8 cellular contexts compared by ENCODE assay signal in genomic region chr3:39107056-39107873, GRCh38. TPM values are rescaled to one million over a fixed set of nuclear protein-coding genes. Genes with fewer than 3 reads are reported as not detected.
DNase-seq lines count a peak whose midpoint lies in the region; ATAC-seq and TF ChIP-seq lines count a peak whose summit lies in the region.

Gene GORASP1, minus strand, starts transcription at chr3:39107627. Its CDS starts 86 bp downstream, at chr3:39107541.
A gene with protein sequence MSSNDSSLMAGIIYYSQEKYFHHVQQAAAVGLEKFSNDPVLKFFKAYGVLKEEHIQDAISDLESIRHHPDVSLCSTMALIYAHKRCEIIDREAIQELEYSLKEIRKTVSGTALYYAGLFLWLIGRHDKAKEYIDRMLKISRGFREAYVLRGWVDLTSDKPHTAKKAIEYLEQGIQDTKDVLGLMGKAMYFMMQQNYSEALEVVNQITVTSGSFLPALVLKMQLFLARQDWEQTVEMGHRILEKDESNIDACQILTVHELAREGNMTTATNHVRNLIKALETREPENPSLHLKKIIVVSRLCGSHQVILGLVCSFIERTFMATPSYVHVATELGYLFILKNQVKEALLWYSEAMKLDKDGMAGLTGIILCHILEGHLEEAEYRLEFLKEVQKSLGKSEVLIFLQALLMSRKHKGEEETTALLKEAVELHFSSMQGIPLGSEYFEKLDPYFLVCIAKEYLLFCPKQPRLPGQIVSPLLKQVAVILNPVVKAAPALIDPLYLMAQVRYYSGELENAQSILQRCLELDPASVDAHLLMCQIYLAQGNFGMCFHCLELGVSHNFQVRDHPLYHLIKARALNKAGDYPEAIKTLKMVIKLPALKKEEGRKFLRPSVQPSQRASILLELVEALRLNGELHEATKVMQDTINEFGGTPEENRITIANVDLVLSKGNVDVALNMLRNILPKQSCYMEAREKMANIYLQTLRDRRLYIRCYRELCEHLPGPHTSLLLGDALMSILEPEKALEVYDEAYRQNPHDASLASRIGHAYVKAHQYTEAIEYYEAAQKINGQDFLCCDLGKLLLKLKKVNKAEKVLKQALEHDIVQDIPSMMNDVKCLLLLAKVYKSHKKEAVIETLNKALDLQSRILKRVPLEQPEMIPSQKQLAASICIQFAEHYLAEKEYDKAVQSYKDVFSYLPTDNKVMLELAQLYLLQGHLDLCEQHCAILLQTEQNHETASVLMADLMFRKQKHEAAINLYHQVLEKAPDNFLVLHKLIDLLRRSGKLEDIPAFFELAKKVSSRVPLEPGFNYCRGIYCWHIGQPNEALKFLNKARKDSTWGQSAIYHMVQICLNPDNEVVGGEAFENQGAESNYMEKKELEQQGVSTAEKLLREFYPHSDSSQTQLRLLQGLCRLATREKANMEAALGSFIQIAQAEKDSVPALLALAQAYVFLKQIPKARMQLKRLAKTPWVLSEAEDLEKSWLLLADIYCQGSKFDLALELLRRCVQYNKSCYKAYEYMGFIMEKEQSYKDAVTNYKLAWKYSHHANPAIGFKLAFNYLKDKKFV (N-terminal part only) (plus strand): TSS chr3:39107680. CDS start chr3:39107838, 158 bp downstream.

- H3K9me3 ChIP-seq in liver (ENCODE audit: control insufficient read depth in 4 of 4, low read length in 3 of 4): no peaks in the 10 kb centered on the region

- no peaks in the 10 kb centered on the region for H3K27me3 ChIP-seq in liver (ENCODE audit: control insufficient read depth in 4 of 4, insufficient read depth in 4 of 4, low read length in 3 of 4)

- ATAC-seq in GM18873 (IDR thresholded peaks at IDR 0.05; ENCODE audit: low FRiP score, unreplicated experiment): peak; percentile 37
- ATAC-seq in HG03196 (IDR thresholded peaks at IDR 0.05; ENCODE audit: unreplicated experiment): peak; percentile 41

- H3K4me1 ChIP-seq in liver (ENCODE audit: control insufficient read depth in 4 of 4, insufficient read depth in 4 of 4, low read length in 3 of 4): peaks cover 2 to 30% (median 20%) of the 10 kb centered on the region in 4 donors

- DNase-seq in AG10803 (ENCODE audit: low read depth): peak; percentile 86
- peak; percentile 41 for DNase-seq in NCI-H510A (lab: John Stamatoyannopoulos, UW)
- DNase-seq in activated CD4-positive, alpha-beta T cell treated with anti-CD3 and anti-CD28 coated beads, Interleukin-2, amount 50 U/mL, for 1 hour: peak; percentile 60
- DNase-seq in dermis blood vessel endothelial cell: peak; percentile 92
- peak; percentile 52 to 57 for DNase-seq in stimulated activated CD4-positive, alpha-beta T cell treated with anti-CD3 and anti-CD28 coated beads, Interleukin-2, amount 100 ng/mL, for 48 hours

- H3K36me3 ChIP-seq in liver (ENCODE audit: control insufficient read depth in 4 of 4, insufficient read depth in 3 of 4, low read depth in 1 of 4, low read length in 3 of 4): peaks cover 0 to under 1% (median 0%) of the 10 kb centered on the region in 4 donors

- peak within 1 kb of the TSS; percentile 82 to 91 for H3K27ac ChIP-seq in liver (ENCODE audit: low read depth in 1 of 2, low read length in 2 of 2)

- peak within 1 kb of the TSS; percentile 95 for H3K4me3 ChIP-seq in AG10803 (ENCODE audit: low read length)
- peak within 1 kb of the TSS; percentile 55 to 87 (median 81) for H3K4me3 ChIP-seq in liver (ENCODE audit: low read depth in 1 of 3, low read length in 3 of 3)

- TF ChIP-seq CTCF in AG10803 (conservative IDR thresholded peaks at IDR 0.05; ENCODE audit: low read length) (0 out of 2 replicates have a peak, but pooled peaks have one; percentile 5), liver (IDR thresholded peaks at IDR 0.05; ENCODE audit: low read depth, low read length, missing input control) (peak; percentile 4)

- peak in 1 of 2 donors; percentile 17 for TF ChIP-seq RAD21 in liver (IDR thresholded peaks at IDR 0.05)

- under 1% methylated on average over 97 of the region's 97 CpGs for WGBS in liver

- peak within 1 kb of the TSS; percentile 50 to 73 for H3K9ac ChIP-seq in liver (ENCODE audit: low read depth in 1 of 2, low read length in 2 of 2)

TF ChIP-seq in liver, 16 proteins besides CTCF, POLR2A, EP300 and RAD21:
- TF ChIP-seq HNF4A (conservative IDR thresholded peaks at IDR 0.05) (peak in 1 of 2 donors; percentile 14), HNF4G (IDR thresholded peaks at IDR 0.05) (no peak), FOXA2 (IDR thresholded peaks at IDR 0.05) (no peak), ATF3 (IDR thresholded peaks at IDR 0.05) (no peak), SP1 (IDR thresholded peaks at IDR 0.05) (no peak), TAF1 (conservative IDR thresholded peaks at IDR 0.05) (peak; percentile 26), RXRA (IDR thresholded peaks at IDR 0.05) (no peak), REST (IDR thresholded peaks at IDR 0.05) (peak; percentile 34), JUND (IDR thresholded peaks at IDR 0.05) (no peak), NR2F2 (IDR thresholded peaks at IDR 0.05) (no peak), EGR1 (IDR thresholded peaks at IDR 0.05; ENCODE audit: low read depth in 2 of 2) (no peak), FOXA1 (IDR thresholded peaks at IDR 0.05) (no peak), GABPA (IDR thresholded peaks at IDR 0.05 in 1 of 2, conservative IDR thresholded peaks at IDR 0.05 in 1 of 2) (no peak), ZBTB33 (IDR thresholded peaks at IDR 0.05) (no peak), YY1 (IDR thresholded peaks at IDR 0.05) (peak; percentile 53), MAX (IDR thresholded peaks at IDR 0.05) (no peak)
TF ChIP-seq in liver: peak in this region for 4.

RNA-seq across cellular contexts. Expression of gene GORASP1, which starts in this region (rescaled TPM):
- total RNA-seq in dermis blood vessel endothelial cell: 36.4 and 41.2 TPM in 2 replicates
- 10 to 100 TPM; 11.8 to 39.4 TPM for total RNA-seq in liver
- polyA plus RNA-seq in liver: 10 to 100 TPM; 13.4 to 25.3 TPM

RNA-seq across cellular contexts. Expression of the second gene that starts in this region (rescaled TPM):
- total RNA-seq in dermis blood vessel endothelial cell (1.5 and 1.9 TPM in 2 replicates), liver (1 to 10 TPM in 1 of 2 donors, under 1 TPM in 1; 0.28 to 3.3 TPM)
- polyA plus RNA-seq in liver: 1 to 10 TPM in 1 of 2 donors, under 1 TPM in 1; 0.89 to 2.3 TPM

Comparison
In these comparisons a context has a peak if more than half of its experiments do, and no peak if none do; other contexts are left out.
1. Peak in every context shown above with its lines: DNase-seq, ATAC-seq, H3K4me3 ChIP-seq and H3K27ac ChIP-seq.
2. DNase-seq: peak in every context shown above with its lines; median percentile 92 in dermis blood vessel endothelial cell; 86 in AG10803; 60 in activated CD4-positive, alpha-beta T cell treated with anti-CD3 and anti-CD28 coated beads, Interleukin-2, amount 50 U/mL, for 1 hour; 54 in stimulated activated CD4-positive, alpha-beta T cell treated with anti-CD3 and anti-CD28 coated beads, Interleukin-2, amount 100 ng/mL, for 48 hours; 41 in NCI-H510A.